ENCODE assay signal across 24 cellular contexts in the genomic region with DNA sequence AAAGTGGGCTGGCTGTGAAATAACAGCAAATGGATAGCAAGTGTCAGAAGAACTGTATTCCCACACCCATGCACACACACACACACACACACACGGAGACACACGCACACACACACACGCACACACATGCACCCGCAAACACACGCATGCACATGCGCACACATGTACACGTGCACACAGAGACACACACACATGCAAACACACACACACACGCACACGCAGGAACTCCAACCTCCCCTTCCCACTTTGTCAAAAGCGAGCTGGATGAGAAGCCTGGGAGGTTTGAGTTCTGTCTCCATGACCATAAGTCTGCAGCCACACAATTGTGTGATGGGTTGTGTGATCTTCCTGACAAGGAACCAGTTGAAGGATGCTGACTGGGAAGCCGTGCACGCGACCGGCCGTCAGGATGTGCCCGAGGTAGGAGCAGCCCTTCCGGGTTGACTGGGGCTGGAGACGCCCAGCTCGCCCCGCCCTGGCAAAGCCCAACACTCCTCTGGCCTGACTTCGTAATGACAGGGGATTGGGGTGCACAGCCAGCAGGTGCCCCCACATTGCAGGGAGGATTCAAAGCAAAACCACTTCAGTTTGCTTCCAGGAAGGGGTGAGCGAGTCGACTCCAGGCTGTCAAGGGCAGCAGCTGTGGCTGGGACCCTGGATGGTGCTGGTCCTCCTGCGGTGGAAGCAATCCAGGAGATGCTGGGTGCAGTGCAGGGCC. TPM values are rescaled to one million over a fixed set of nuclear protein-coding genes. Genes with fewer than 3 reads are reported as not detected.
DNase-seq lines count a peak whose midpoint lies in the region; ATAC-seq and TF ChIP-seq lines count a peak whose summit lies in the region.
"Had no signal": no experiment of that assay in that cellular context is flagged by ENCODE, and none has a peak within 500 bp of the region (broad histone marks: within the 10 kb centered on the region; RNA-seq: fewer than 3 reads in every experiment).

No MANE protein-coding gene starts in this region.

- H3K4me2 ChIP-seq in smooth muscle cell, result no peak overlapping the region

- no peak overlapping the region for H2AFZ ChIP-seq in smooth muscle cell (ENCODE audit: low read depth)

- peaks cover 19% of the 10 kb centered on the region for H3F3A ChIP-seq in smooth muscle cell (ENCODE audit: low read depth)

- H3K4me3 ChIP-seq in left lung, result no peak overlapping the region
- no peak overlapping the region for H3K4me3 ChIP-seq in smooth muscle cell
- H3K4me3 ChIP-seq: coronary artery, thoracic aorta had no signal

- DNase-seq in D341Med (ENCODE audit: low spot score) (peak; percentile 26), left lung (peak; percentile 30 to 64), smooth muscle cell (lab: John Stamatoyannopoulos, UW; ENCODE audit: unreplicated experiment) (no peak), NCI-H1930 (lab: John Stamatoyannopoulos, UW) (no peak)
- DNase-seq: activated CD8-positive, alpha-beta memory T cell treated with anti-CD3 and anti-CD28 coated beads, Interleukin-2, amount 50 U/mL, for 48 hours; activated gamma-delta T cell; GOT3; left cardiac atrium; NCI-H1105 treated with DMSO at 0.1 percent for 48 hours; NCI-H2081 treated with DMSO at 0.1 percent for 48 hours; NCI-H510A; nephron progenitor cell; stimulated activated CD4-positive, alpha-beta T cell treated with anti-CD3 and anti-CD28 coated beads, Interleukin-2, amount 100 ng/mL, for 24 hours; stimulated activated naive CD4-positive, alpha-beta T cell; T-helper 17 cell had no signal

- no peaks in the 10 kb centered on the region for H3K79me2 ChIP-seq in smooth muscle cell (ENCODE audit: low read depth)

- no peaks in the 10 kb centered on the region for H4K20me1 ChIP-seq in smooth muscle cell (ENCODE audit: low read depth)

- intact Hi-C loops in left lung (cut with DNase I), result no loop called here

- H3K4me1 ChIP-seq in left lung (no peaks in the 10 kb centered on the region), smooth muscle cell (ENCODE audit: low read depth) (peaks cover 18% of the 10 kb centered on the region)

- 97% methylated on average over 24 of the region's 24 CpGs for WGBS in smooth muscle cell (ENCODE audit: low lambda C conversion rate)

- ATAC-seq in left lung, result no peak
- no peak for ATAC-seq in GM18909 (IDR thresholded peaks at IDR 0.05; ENCODE audit: poor library complexity, unreplicated experiment)
- ATAC-seq in HG02588 (IDR thresholded peaks at IDR 0.05; ENCODE audit: unreplicated experiment), result no peak
- ATAC-seq: Panc1, T-helper 17 cell had no signal

- H3K27me3 ChIP-seq in left lung, result peaks cover 0 to 9% of the 10 kb centered on the region in 2 donors
- no peaks in the 10 kb centered on the region for H3K27me3 ChIP-seq in smooth muscle cell (ENCODE audit: low read depth)

- H3K9me3 ChIP-seq in KOPT-K1 (ENCODE audit: insufficient read depth, low read length, poor library complexity, severe bottlenecking) (peaks cover 13% of the 10 kb centered on the region), left lung (no peaks in the 10 kb centered on the region), smooth muscle cell (replicated peaks; ENCODE audit: low read depth) (no peaks in the 10 kb centered on the region)
- H3K9me3 ChIP-seq: thoracic aorta had no signal

- no peak overlapping the region for H3K9ac ChIP-seq in smooth muscle cell (ENCODE audit: low read depth)

- TF ChIP-seq CTCF in left lung (IDR thresholded peaks at IDR 0.05), result no peak
- no peak for TF ChIP-seq CTCF in smooth muscle cell (IDR thresholded peaks at IDR 0.05; ENCODE audit: borderline replicate concordance, insufficient read depth, poor library complexity, severe bottlenecking)

- H3K36me3 ChIP-seq in KOPT-K1 (ENCODE audit: insufficient read depth, low read length) (peaks cover 7% of the 10 kb centered on the region; the same call in 1 of the 2 replicates), left lung (no peaks in the 10 kb centered on the region), smooth muscle cell (ENCODE audit: low read depth) (no peaks in the 10 kb centered on the region)
- H3K36me3 ChIP-seq: thoracic aorta had no signal

- H3K27ac ChIP-seq in KOPT-K1 (ENCODE audit: low read depth, low read length, poor library complexity, severe bottlenecking), result peak overlapping the region; percentile 24
- H3K27ac ChIP-seq in left lung, result no peak overlapping the region
- H3K27ac ChIP-seq in smooth muscle cell (ENCODE audit: low read depth), result peak overlapping the region; percentile 82
- H3K27ac ChIP-seq: coronary artery, HL-60, thoracic aorta, VCaP had no signal

RNA-seq across cellular contexts. Expression of a gene that starts 29.3 kb away (rescaled TPM):
- total RNA-seq in left lung (10 to 100 TPM; 31.6 to 61.5 TPM), smooth muscle cell (31.2 and 32.5 TPM in 2 replicates)
- polyA plus RNA-seq in smooth muscle cell, result 105 and 122 TPM in 2 replicates
- total RNA-seq: T-helper 17 cell had no signal
- polyA plus RNA-seq: IgD-negative memory B cell had no signal

Comparison
In these comparisons a context has a peak if more than half of its experiments do, and no peak if none do; other contexts are left out.
1. DNase-seq: peak in D341Med (single experiment) and left lung (2 of 2); none in smooth muscle cell (single experiment) and NCI-H1930 (0 of 2).
2. H3K27ac ChIP-seq: peak in KOPT-K1 (single experiment) and smooth muscle cell (single experiment); none in left lung (0 of 2).